In the genomic region with DNA sequence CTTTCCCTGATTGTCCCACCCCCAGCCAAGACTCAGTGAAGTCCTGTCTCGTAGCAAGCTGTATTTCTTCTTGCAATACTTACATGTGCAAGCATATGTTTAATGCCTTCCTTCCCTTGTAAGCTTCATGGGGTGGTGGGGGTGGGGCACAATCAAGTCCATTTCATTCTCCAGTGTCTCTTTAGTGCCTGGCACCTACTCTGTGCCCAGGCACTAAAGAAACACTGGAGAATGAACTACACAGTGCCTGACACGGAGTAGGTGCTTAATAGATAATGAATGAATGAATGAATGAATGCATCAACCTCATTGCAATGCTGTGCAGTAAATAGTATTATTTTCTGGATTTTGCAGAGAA, we compare ENCODE assay signal across 28 cellular contexts.
A peak's percentile ranks its signal among the peaks of the same experiment; 100 is the strongest.
DNase-seq lines count a peak whose midpoint lies in the region; ATAC-seq, FAIRE-seq and TF ChIP-seq lines count a peak whose summit lies in the region.
"Had no signal": no experiment of that assay in that cellular context is flagged by ENCODE, and none has a peak within 500 bp of the region (broad histone marks: within the 10 kb centered on the region; RNA-seq: fewer than 3 reads in every experiment).

No MANE protein-coding gene starts in this region.

- H4K20me1 ChIP-seq in GM23338 (replicated peaks; ENCODE audit: insufficient read depth) (no peaks in the 10 kb centered on the region), GM12878 (ENCODE audit: control insufficient read depth, insufficient read depth) (no peaks in the 10 kb centered on the region)
- H4K20me1 ChIP-seq: BLaER1 had no signal

- peaks cover 60% of the 10 kb centered on the region for H3K4me1 Mint-ChIP-seq in GM23338
- H3K4me1 Mint-ChIP-seq: T-helper 17 cell had no signal

- H2AK5ac ChIP-seq in neuronal stem cell (ENCODE audit: low read depth, low read length): no peak overlapping the region

- no peak overlapping the region for H2BK5ac ChIP-seq in neuronal stem cell (ENCODE audit: low read length)

- DNase-seq in GM23338 (ENCODE audit: low spot score) (no peak), GM12878 (ENCODE audit: low read depth, low spot score) (no peak), neuronal stem cell (ENCODE audit: low spot score) (peak; percentile 33), NCI-H1105 (lab: John Stamatoyannopoulos, UW) (no peak), small intestine (no peak), NCI-H1694 treated with DMSO at 0.1 percent for 48 hours (lab: John Stamatoyannopoulos, UW) (no peak), suprapubic skin (ENCODE audit: low spot score in 2 of 2) (no peak)
- DNase-seq: ACHN; activated gamma-delta T cell; activated naive CD8-positive, alpha-beta T cell treated with anti-CD3 and anti-CD28 coated beads, Interleukin-2, amount 50 U/mL, for 24 hours; activated T-cell treated with anti-CD3 and anti-CD28 coated beads, Interleukin-2, amount 50 U/mL, for 1 hour; COR-L47; DMS79; effector memory CD8-positive, alpha-beta T cell; foreskin keratinocyte; KBM-7; MM.1S; NCI-H146; NCI-H526 treated with DMSO at 0.1 percent for 48 hours; SK-N-SH; stimulated activated CD4-positive, alpha-beta T cell treated with anti-CD3 and anti-CD28 coated beads, Interleukin-1b, Interleukin-23, amount 100 ng/mL, for 48 hours; T-helper 17 cell had no signal

- peak overlapping the region; percentile 15; the same call in 2 of the 3 replicates for H3K4me3 Mint-ChIP-seq in GM23338
- H3K4me3 Mint-ChIP-seq: activated naive CD8-positive, alpha-beta T cell treated with anti-CD3 and anti-CD28 coated beads, Interleukin-2, amount 50 U/mL, for 24 hours; effector memory CD8-positive, alpha-beta T cell; T-helper 17 cell had no signal

- H2BK15ac ChIP-seq in neuronal stem cell (ENCODE audit: low read length): no peak overlapping the region

- H3K4me1 ChIP-seq in GM23338 (ENCODE audit: insufficient read depth): peaks cover 36% of the 10 kb centered on the region
- no peaks in the 10 kb centered on the region; the same call in 1 of the 2 replicates for H3K4me1 ChIP-seq in GM12878 (ENCODE audit: control insufficient read depth, insufficient read depth, low read length)
- H3K4me1 ChIP-seq in iPS-20b (ENCODE audit: insufficient read depth, low read length): peaks cover 35% of the 10 kb centered on the region
- peaks cover 48 to 55% of the 10 kb centered on the region in 2 donors for H3K4me1 ChIP-seq in neuronal stem cell (ENCODE audit: control insufficient read depth in 2 of 2, insufficient read depth in 1 of 2, low read depth in 1 of 2, low read length in 2 of 2)
- H3K4me1 ChIP-seq in small intestine (ENCODE audit: control insufficient read depth in 2 of 2, insufficient read depth in 1 of 2, low read depth in 1 of 2, low read length in 1 of 2): no peaks in the 10 kb centered on the region
- H3K4me1 ChIP-seq in suprapubic skin: peaks cover 13% of the 10 kb centered on the region
- H3K4me1 ChIP-seq: BLaER1, foreskin keratinocyte had no signal

- H3K9me3 Mint-ChIP-seq in GM23338: no peaks in the 10 kb centered on the region
- H3K9me3 Mint-ChIP-seq: activated naive CD8-positive, alpha-beta T cell treated with anti-CD3 and anti-CD28 coated beads, Interleukin-2, amount 50 U/mL, for 24 hours had no signal

- TF ChIP-seq CTCF in GM23338 (conservative IDR thresholded peaks at IDR 0.05; ENCODE audit: low read depth in 2 of 2) (no peak), GM12878 (IDR thresholded peaks at IDR 0.05 in 2 of 3, conservative IDR thresholded peaks at IDR 0.05 in 1 of 3; ENCODE audit: control insufficient read depth in 2 of 3, extremely low read depth in 1 of 3, insufficient read depth in 1 of 3, low read depth in 3 of 3, low read length in 3 of 3) (no peak), suprapubic skin (IDR thresholded peaks at IDR 0.05) (no peak)

- CTCF ChIA-PET in GM12878 (lab: Yijun Ruan, JAX): interaction anchor here (0.9 to 2.7 kb wide), 4 partner anchors 14 to 141 kb away, joined by 3 to 8 read pairs (median 3); no protein-coding TSS in a partner anchor

- H3K27me3 ChIP-seq in GM23338 (ENCODE audit: insufficient read depth): peaks cover 43% of the 10 kb centered on the region
- H3K27me3 ChIP-seq in GM12878 (replicated peaks in 1 of 2; ENCODE audit: control insufficient read depth in 2 of 2, insufficient read depth in 2 of 2, low read length in 1 of 2): no peaks in the 10 kb centered on the region
- 0 out of 2 replicates have a peak, but pooled peaks cover 6% of the 10 kb centered on the region for H3K27me3 ChIP-seq in iPS-20b (ENCODE audit: insufficient read depth, low read length)
- H3K27me3 ChIP-seq in neuronal stem cell (ENCODE audit: control insufficient read depth in 3 of 3, insufficient read depth in 3 of 3, low read depth in 1 of 3, low read length in 3 of 3): no peaks in the 10 kb centered on the region
- H3K27me3 ChIP-seq in small intestine (ENCODE audit: control insufficient read depth in 2 of 2, insufficient read depth in 2 of 2, low read length in 2 of 2): no peaks in the 10 kb centered on the region
- H3K27me3 ChIP-seq in suprapubic skin: no peaks in the 10 kb centered on the region
- H3K27me3 ChIP-seq: BLaER1, foreskin keratinocyte had no signal

- H3K36me3 ChIP-seq in GM23338 (ENCODE audit: insufficient read depth) (no peaks in the 10 kb centered on the region), GM12878 (ENCODE audit: control insufficient read depth in 2 of 2, insufficient read depth in 2 of 2, low read length in 1 of 2) (no peaks in the 10 kb centered on the region), iPS-20b (ENCODE audit: insufficient read depth, low read depth, low read length) (no peaks in the 10 kb centered on the region), neuronal stem cell (replicated peaks in 1 of 2; ENCODE audit: control insufficient read depth in 2 of 2, insufficient read depth in 2 of 2, low read length in 2 of 2) (no peaks in the 10 kb centered on the region), small intestine (ENCODE audit: control insufficient read depth in 2 of 2, insufficient read depth in 2 of 2, low read length in 2 of 2) (no peaks in the 10 kb centered on the region), suprapubic skin (no peaks in the 10 kb centered on the region)
- H3K36me3 ChIP-seq: BLaER1 had no signal

- in situ Hi-C loops in GM12878 (cut with MboI): no loop called here

- H4K8ac ChIP-seq in neuronal stem cell (ENCODE audit: low read depth, low read length): no peak overlapping the region

- SMC1A ChIA-PET in GM12878 (lab: Charles Lee; ENCODE audit: uncharacterized antibody, unreplicated experiment): interaction anchor here (1.0 to 1.8 kb wide), 6 partner anchors 16 to 150 kb away, joined by 3 to 5 read pairs (median 4); no protein-coding TSS in a partner anchor

- no peak for FAIRE-seq in GM12878 (lab: Jason Lieb, UNC)
- FAIRE-seq in small intestine (lab: Jason Lieb, UNC): no peak
- FAIRE-seq: islet of Langerhans had no signal

- peaks cover 34% of the 10 kb centered on the region for H3K27me3 Mint-ChIP-seq in GM23338 (ENCODE audit: insufficient read depth, low read depth, poor library complexity)
- H3K27me3 Mint-ChIP-seq: activated naive CD8-positive, alpha-beta T cell treated with anti-CD3 and anti-CD28 coated beads, Interleukin-2, amount 50 U/mL, for 24 hours; effector memory CD8-positive, alpha-beta T cell; T-helper 17 cell had no signal

- H3K9me2 ChIP-seq in GM23338 (ENCODE audit: insufficient read depth): 0 out of 2 replicates have a peak, but pooled peaks cover 5% of the 10 kb centered on the region
- H3K9me2 ChIP-seq: SK-N-SH had no signal

- H2AFZ ChIP-seq in GM23338: no peak overlapping the region
- no peak overlapping the region for H2AFZ ChIP-seq in GM12878 (ENCODE audit: control insufficient read depth, low read depth, low read length)
- peak overlapping the region; percentile 26 for H2AFZ ChIP-seq in neuronal stem cell (ENCODE audit: low read length)

- intact Hi-C loops in GM12878 (cut with micrococcal nuclease; ENCODE audit: unreplicated experiment): no loop called here

- no peak for ATAC-seq in GM23338
- no peak for ATAC-seq in GM12878
- ATAC-seq: activated naive CD8-positive, alpha-beta T cell treated with anti-CD3 and anti-CD28 coated beads, Interleukin-2, amount 50 U/mL, for 24 hours; effector memory CD8-positive, alpha-beta T cell; esophagus mucosa; foreskin keratinocyte; T-helper 17 cell had no signal

- no peak overlapping the region for H2BK12ac ChIP-seq in neuronal stem cell (ENCODE audit: low read length)

- H3K27ac ChIP-seq in GM23338 (ENCODE audit: low read depth): no peak overlapping the region
- no peak overlapping the region for H3K27ac ChIP-seq in GM12878 (ENCODE audit: control insufficient read depth, insufficient read depth)
- H3K27ac ChIP-seq in iPS-20b (ENCODE audit: low read length): no peak overlapping the region
- H3K27ac ChIP-seq in neuronal stem cell (replicated peaks; ENCODE audit: low read length): peak overlapping the region; percentile 96
- H3K27ac ChIP-seq in small intestine (ENCODE audit: low read depth in 1 of 2, low read length in 1 of 2): no peak overlapping the region
- no peak overlapping the region for H3K27ac ChIP-seq in suprapubic skin
- H3K27ac ChIP-seq: BLaER1, foreskin keratinocyte, RWPE1, skin epidermis had no signal

- no peaks in the 10 kb centered on the region for H3K79me1 ChIP-seq in neuronal stem cell (ENCODE audit: low read depth, low read length)

- peak overlapping the region; percentile 59 for H3K4me2 ChIP-seq in GM23338
- H3K4me2 ChIP-seq in GM12878 (ENCODE audit: control insufficient read depth, insufficient read depth): no peak overlapping the region
- H3K4me2 ChIP-seq in neuronal stem cell (ENCODE audit: insufficient read depth, low read length, poor library complexity, severe bottlenecking): no peak overlapping the region
- H3K4me2 ChIP-seq: BLaER1, SK-N-SH had no signal

- H3K4me3 ChIP-seq in GM23338: peak overlapping the region; percentile 35; the same call in 1 of the 2 replicates
- no peak overlapping the region for H3K4me3 ChIP-seq in GM12878
- H3K4me3 ChIP-seq in iPS-20b (ENCODE audit: low read length): peak overlapping the region; percentile 49; the same call in 1 of the 2 replicates
- H3K4me3 ChIP-seq in neuronal stem cell (ENCODE audit: low read length in 2 of 2): no peak overlapping the region
- H3K4me3 ChIP-seq in small intestine (ENCODE audit: low read depth in 1 of 2, low read length in 2 of 2): no peak overlapping the region
- H3K4me3 ChIP-seq in suprapubic skin: no peak overlapping the region
- H3K4me3 ChIP-seq: BLaER1, skin epidermis had no signal

- no peaks in the 10 kb centered on the region; the same call in 1 of the 2 replicates for H3F3A ChIP-seq in GM23338 (replicated peaks; ENCODE audit: low read depth)

- TF ChIP-seq EP300 in GM12878 (IDR thresholded peaks at IDR 0.05; ENCODE audit: borderline replicate concordance in 1 of 2, control insufficient read depth in 1 of 2, low read depth in 2 of 2, low read length in 2 of 2) (no peak), suprapubic skin (IDR thresholded peaks at IDR 0.05) (no peak)

- H3K9ac ChIP-seq in GM12878 (ENCODE audit: control insufficient read depth, insufficient read depth, low read length) (no peak overlapping the region), iPS-20b (ENCODE audit: low read depth, low read length) (peak overlapping the region; percentile 58; the same call in 1 of the 2 replicates), neuronal stem cell (ENCODE audit: low read depth, low read length, poor library complexity) (no peak overlapping the region)
- H3K9ac ChIP-seq: BLaER1, SK-N-SH had no signal

- H2BK120ac ChIP-seq in neuronal stem cell (ENCODE audit: low read depth, low read length): no peak overlapping the region

- no peak for TF ChIP-seq RAD21 in GM12878 (IDR thresholded peaks at IDR 0.05; ENCODE audit: insufficient read depth, low read depth, low read length)

- TF ChIP-seq POLR2A in GM12878 (IDR thresholded peaks at IDR 0.05; ENCODE audit: low read depth, low read length) (no peak), suprapubic skin (IDR thresholded peaks at IDR 0.05) (no peak)

- RAD21 ChIA-PET in GM12878 (lab: Charles Lee; ENCODE audit: unreplicated experiment): interaction anchor here (1.6 kb wide), 1 partner anchor 139 kb away, joined by 4 read pairs; no protein-coding TSS in a partner anchor

- H3K14ac ChIP-seq in neuronal stem cell (ENCODE audit: low read length): no peak overlapping the region

- H3K27ac Mint-ChIP-seq in GM23338: no peak overlapping the region
- H3K27ac Mint-ChIP-seq: activated naive CD8-positive, alpha-beta T cell treated with anti-CD3 and anti-CD28 coated beads, Interleukin-2, amount 50 U/mL, for 24 hours; effector memory CD8-positive, alpha-beta T cell; T-helper 17 cell had no signal

- POLR2A ChIA-PET in GM12878 (lab: Charles Lee): interaction anchor here (0.6 to 1.5 kb wide), 3 partner anchors 11 to 34 kb away, joined by 3 to 4 read pairs (median 3); no protein-coding TSS in a partner anchor

- H3K23ac ChIP-seq in neuronal stem cell (ENCODE audit: low read depth, low read length, poor library complexity): no peak overlapping the region

- H3K36me3 Mint-ChIP-seq in GM23338 (ENCODE audit: low read depth): no peaks in the 10 kb centered on the region; the same call in 2 of the 3 replicates

- H4K91ac ChIP-seq in neuronal stem cell (ENCODE audit: low read depth, low read length, poor library complexity): no peak overlapping the region

- no peak overlapping the region for H3K4ac ChIP-seq in neuronal stem cell (ENCODE audit: low read length)

- no peak overlapping the region for H3K18ac ChIP-seq in neuronal stem cell (ENCODE audit: low read length)

- no peaks in the 10 kb centered on the region for H3K79me2 ChIP-seq in GM23338 (replicated peaks; ENCODE audit: insufficient read depth)
- no peaks in the 10 kb centered on the region for H3K79me2 ChIP-seq in GM12878 (ENCODE audit: control insufficient read depth, insufficient read depth, low read length)

- H3K9me3 ChIP-seq in GM12878 (replicated peaks; ENCODE audit: control insufficient read depth, insufficient read depth, low read length): no peaks in the 10 kb centered on the region
- H3K9me3 ChIP-seq in iPS-20b (ENCODE audit: insufficient read depth, low read depth, low read length): no peaks in the 10 kb centered on the region
- H3K9me3 ChIP-seq in neuronal stem cell (replicated peaks in 1 of 2; ENCODE audit: control insufficient read depth in 2 of 2, insufficient read depth in 1 of 2, low read depth in 1 of 2, low read length in 2 of 2): no peaks in the 10 kb centered on the region
- H3K9me3 ChIP-seq in small intestine (ENCODE audit: control insufficient read depth, low read depth): no peaks in the 10 kb centered on the region
- H3K9me3 ChIP-seq in suprapubic skin: no peaks in the 10 kb centered on the region
- H3K9me3 ChIP-seq: BLaER1, SK-N-SH had no signal

- no TSS peak for BruUV-seq in GM12878 (replicated peaks; lab: Mats Ljungman, UMichigan)

- WGBS in GM12878 (ENCODE audit: insufficient coverage, insufficient replicate concordance, low lambda C conversion rate, missing lambda C conversion rate): 0% methylated on average over 2 of the region's 2 CpGs
- no CpG with 5 or more reads among the region's 2 CpGs for WGBS in neuronal stem cell (ENCODE audit: extremely low coverage in 2 of 2, insufficient read length in 2 of 2, insufficient replicate concordance in 1 of 2), 2 donors
- 77 to 90% (median 83%) methylated on average over 2 of the region's 2 CpGs for WGBS in small intestine, 3 donors
- 93% methylated on average over 2 of the region's 2 CpGs for WGBS in suprapubic skin

Comparison
In these comparisons a context has a peak if more than half of its experiments do, and no peak if none do; other contexts are left out.
1. H3K4me3 ChIP-seq: peak in GM23338 (single experiment) and iPS-20b (single experiment); none in GM12878 (single experiment), neuronal stem cell (0 of 2), small intestine (0 of 2) and suprapubic skin (single experiment).